ENCODE assay signal across 8 cellular contexts in genomic region chr7:33819658-33820057, GRCh38.
"Had no signal": no experiment of that assay in that cellular context is flagged by ENCODE, and none has a peak within 500 bp of the region (broad histone marks: within the 10 kb centered on the region; RNA-seq: fewer than 3 reads in every experiment).

No MANE protein-coding gene starts in this region.

- FAIRE-seq: G401.6, GM12878, GM12891, GM12892, GM18507, GM19239 had no signal

- H3K4me3 ChIP-seq: GM12878 had no signal

- DNase-seq: GDM1, GF-D8 had no signal

- ATAC-seq: GM12878 had no signal
